23 cellular contexts compared by ENCODE assay signal in the genomic region with DNA sequence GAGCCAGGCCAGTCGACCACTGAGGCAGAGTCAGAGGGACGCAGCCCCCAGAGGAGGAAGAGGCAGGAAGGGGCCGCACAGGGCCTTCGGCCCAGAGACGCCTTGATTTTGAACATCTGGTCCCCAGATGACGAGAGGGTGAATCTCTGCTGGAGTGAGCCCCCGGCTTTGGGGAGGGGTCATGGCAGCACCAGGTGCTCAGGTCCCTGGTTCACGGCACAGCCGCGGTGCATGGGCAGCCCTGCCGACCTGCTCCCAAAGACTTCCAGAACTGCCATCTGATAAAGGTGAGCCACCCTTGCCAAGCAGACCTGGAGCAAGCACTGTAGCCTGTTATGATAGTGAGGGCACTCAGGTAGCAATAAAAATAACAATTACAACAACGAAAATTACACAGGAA. TPM values are rescaled to one million over a fixed set of nuclear protein-coding genes. Genes with fewer than 3 reads are reported as not detected.
A peak's percentile ranks its signal among the peaks of the same experiment; 100 is the strongest.
DNase-seq lines count a peak whose midpoint lies in the region; ATAC-seq and TF ChIP-seq lines count a peak whose summit lies in the region.
"Had no signal": no experiment of that assay in that cellular context is flagged by ENCODE, and none has a peak within 500 bp of the region (broad histone marks: within the 10 kb centered on the region; RNA-seq: fewer than 3 reads in every experiment).

No MANE protein-coding gene starts in this region.

- H3K27me3 ChIP-seq in spleen (replicated peaks in 1 of 7) = no peaks in the 10 kb centered on the region
- H3K27me3 ChIP-seq: BE2C, suprapubic skin, vagina had no signal

- H3K27ac Mint-ChIP-seq in activated CD4-positive, alpha-beta T cell treated with anti-CD3 and anti-CD28 coated beads, Interleukin-2, amount 10 ng/mL, durations not matched to agents 7 days and 5 days = peak overlapping the region; percentile 87
- H3K27ac Mint-ChIP-seq in activated B cell treated with CpG ODN at 0.5 μM for 24 hours = peak overlapping the region; percentile 83
- H3K27ac Mint-ChIP-seq: T-helper 1 cell treated with Interleukin-12 subunit alpha and Interleukin-12 subunit beta and Interleukin-4 antibody, amounts not matched to agents 30 μg/mL and 1 μg/mL, for 36 hours had no signal

- H3K4me3 ChIP-seq in GM12865 (ENCODE audit: low read depth, low read length) = peak overlapping the region; percentile 73
- H3K4me3 ChIP-seq in spleen = peak overlapping the region in 5 of 8 donors; percentile 16 to 62 (median 30)
- H3K4me3 ChIP-seq: suprapubic skin, vagina had no signal

- ATAC-seq in activated B cell treated with CpG ODN at 0.5 μM for 24 hours (ENCODE audit: low read depth) (no peak), HG02571 (IDR thresholded peaks at IDR 0.05; ENCODE audit: unreplicated experiment) (no peak), esophagus mucosa (no peak)
- ATAC-seq: PC-3 had no signal

- POLR2A ChIA-PET in activated CD4-positive, alpha-beta T cell treated with anti-CD3 and anti-CD28 coated beads, Interleukin-2, amount 10 ng/mL, durations not matched to agents 7 days and 5 days (lab: Charles Lee) = no interaction called here
- POLR2A ChIA-PET in activated B cell treated with CpG ODN at 0.5 μM for 24 hours (lab: Charles Lee) = interaction anchor here (1.0 to 6.0 kb wide), 3 partner anchors 11 to 42 kb away, joined by 3 to 119 read pairs (median 6); no protein-coding TSS in a partner anchor

- H3K27ac ChIP-seq in spleen = peak overlapping the region; percentile 67 to 96 (median 90)
- H3K27ac ChIP-seq: suprapubic skin, vagina, VCaP had no signal

- WGBS in spleen, 5 donors = 76 to 88% (median 80%) methylated on average over 12 of the region's 12 CpGs

- peaks cover 42 to 100% (median 93%) of the 10 kb centered on the region in 6 donors for H3K4me1 ChIP-seq in spleen
- H3K4me1 ChIP-seq: BE2C, suprapubic skin had no signal

- H3K9me3 Mint-ChIP-seq in activated CD4-positive, alpha-beta T cell treated with anti-CD3 and anti-CD28 coated beads, Interleukin-2, amount 10 ng/mL, durations not matched to agents 7 days and 5 days = no peaks in the 10 kb centered on the region
- H3K9me3 Mint-ChIP-seq in activated B cell treated with CpG ODN at 0.5 μM for 24 hours = no peaks in the 10 kb centered on the region
- H3K9me3 Mint-ChIP-seq: T-helper 1 cell treated with Interleukin-12 subunit alpha and Interleukin-12 subunit beta and Interleukin-4 antibody, amounts not matched to agents 30 μg/mL and 1 μg/mL, for 36 hours had no signal

- no peak for TF ChIP-seq POLR2A in spleen (IDR thresholded peaks at IDR 0.05)

- H3K27me3 Mint-ChIP-seq in activated CD4-positive, alpha-beta T cell treated with anti-CD3 and anti-CD28 coated beads, Interleukin-2, amount 10 ng/mL, durations not matched to agents 7 days and 5 days = no peaks in the 10 kb centered on the region
- no peaks in the 10 kb centered on the region for H3K27me3 Mint-ChIP-seq in activated B cell treated with CpG ODN at 0.5 μM for 24 hours

- DNase-seq in activated CD4-positive, alpha-beta T cell treated with anti-CD3 and anti-CD28 coated beads, Interleukin-2, amount 10 ng/mL, durations not matched to agents 7 days and 5 days = no peak
- no peak for DNase-seq in activated CD4-positive, alpha-beta T cell treated with anti-CD3 and anti-CD28 coated beads, Interleukin-2, amount 50 U/mL, for 1 hour
- DNase-seq in GM12865 (ENCODE audit: low read depth) = no peak
- DNase-seq in activated B cell treated with CpG ODN at 0.5 μM for 24 hours = no peak
- DNase-seq in spleen = no peak
- DNase-seq in iPS-NIHi7 (ENCODE audit: extremely low spot score) = no peak
- DNase-seq: BE2C, cortex of kidney, head of caudate nucleus, NCI-H774, PC-3, right cardiac atrium, SHP77 treated with DMSO at 0.1 percent for 48 hours had no signal

- TF ChIP-seq CTCF in GM12865 (IDR thresholded peaks at IDR 0.05; ENCODE audit: insufficient read depth, low read depth, low read length, missing control alignments) = no peak
- TF ChIP-seq CTCF in activated B cell treated with CpG ODN at 0.5 μM for 24 hours (IDR thresholded peaks at IDR 0.05) = no peak
- no peak for TF ChIP-seq CTCF in spleen (IDR thresholded peaks at IDR 0.05 in 8 of 11, conservative IDR thresholded peaks at IDR 0.05 in 3 of 11)

- peaks cover 0 to 90% (median 47%) of the 10 kb centered on the region in 6 donors for H3K36me3 ChIP-seq in spleen

- CTCF ChIA-PET in activated CD4-positive, alpha-beta T cell treated with anti-CD3 and anti-CD28 coated beads, Interleukin-2, amount 10 ng/mL, durations not matched to agents 7 days and 5 days (lab: Charles Lee) = no interaction called here
- CTCF ChIA-PET in activated B cell treated with CpG ODN at 0.5 μM for 24 hours (lab: Charles Lee) = no interaction called here

- intact Hi-C loops in activated B cell treated with CpG ODN at 0.5 μM for 24 hours (cut with micrococcal nuclease) (no loop called here), spleen (cut with DNase I; ENCODE audit: low total_unique reads) (loop anchor here (5.0 kb wide), 1 partner anchor 33 kb away; no protein-coding TSS in a partner anchor)

- no peaks in the 10 kb centered on the region for H3K9me3 ChIP-seq in spleen
- H3K9me3 ChIP-seq: BE2C, suprapubic skin, vagina had no signal

- H3K4me1 Mint-ChIP-seq in activated CD4-positive, alpha-beta T cell treated with anti-CD3 and anti-CD28 coated beads, Interleukin-2, amount 10 ng/mL, durations not matched to agents 7 days and 5 days = peaks cover 61% of the 10 kb centered on the region
- peaks cover 100% of the 10 kb centered on the region for H3K4me1 Mint-ChIP-seq in activated B cell treated with CpG ODN at 0.5 μM for 24 hours

- no peak overlapping the region for H3K4me3 Mint-ChIP-seq in activated CD4-positive, alpha-beta T cell treated with anti-CD3 and anti-CD28 coated beads, Interleukin-2, amount 10 ng/mL, durations not matched to agents 7 days and 5 days
- peak overlapping the region; percentile 84 for H3K4me3 Mint-ChIP-seq in activated B cell treated with CpG ODN at 0.5 μM for 24 hours
- H3K4me3 Mint-ChIP-seq: T-helper 1 cell treated with Interleukin-12 subunit alpha and Interleukin-12 subunit beta and Interleukin-4 antibody, amounts not matched to agents 30 μg/mL and 1 μg/mL, for 36 hours had no signal

- peaks cover 39% of the 10 kb centered on the region for H3K36me3 Mint-ChIP-seq in activated CD4-positive, alpha-beta T cell treated with anti-CD3 and anti-CD28 coated beads, Interleukin-2, amount 10 ng/mL, durations not matched to agents 7 days and 5 days (ENCODE audit: low read depth)
- H3K36me3 Mint-ChIP-seq in activated B cell treated with CpG ODN at 0.5 μM for 24 hours (ENCODE audit: low read depth) = peaks cover 73% of the 10 kb centered on the region

RNA-seq across cellular contexts. Expression of gene LPCAT1, which starts 29.8 kb away (rescaled TPM):
- 10 to 100 TPM; 69.5 to 77.0 TPM for total RNA-seq in activated CD4-positive, alpha-beta T cell treated with anti-CD3 and anti-CD28 coated beads, Interleukin-2, amount 10 ng/mL, durations not matched to agents 7 days and 5 days
- 246 and 269 TPM in 2 replicates for total RNA-seq in activated B cell treated with CpG ODN at 0.5 μM for 24 hours
- total RNA-seq in spleen = 100 to 1,000 TPM; 126 to 322 (median 223) TPM
- polyA plus RNA-seq in spleen = 100 to 1,000 TPM in 1 of 3 donors, 10 to 100 TPM in 2; 52.2 to 123 (median 94.8) TPM
- 15.0 TPM for total RNA-seq in esophagus mucosa

RNA-seq across cellular contexts. Expression of gene SLC6A3, which starts 48.7 kb away (rescaled TPM):
- under 1 TPM in 1 of 2 experiments, not detected in 1; 0.08 TPM for total RNA-seq in activated CD4-positive, alpha-beta T cell treated with anti-CD3 and anti-CD28 coated beads, Interleukin-2, amount 10 ng/mL, durations not matched to agents 7 days and 5 days
- 1.4 and 2.0 TPM in 2 replicates for total RNA-seq in activated B cell treated with CpG ODN at 0.5 μM for 24 hours
- under 1 TPM in 3 of 7 donors, not detected in 4; 0.09 to 0.27 (median 0.18) TPM for total RNA-seq in spleen
- under 1 TPM; 0.02 to 0.06 (median 0.03) TPM for polyA plus RNA-seq in spleen
- 0.16 TPM for total RNA-seq in esophagus mucosa
- total RNA-seq: bronchial epithelial cell, G401, liver, osteocyte, PC-3, right cardiac atrium had no signal
- polyA plus RNA-seq: liver, right cardiac atrium had no signal
